ENCODE assay signal across 39 cellular contexts in genomic region chr22:29464581-29464980, GRCh38. TPM values are rescaled to one million over a fixed set of nuclear protein-coding genes. Genes with fewer than 3 reads are reported as not detected.
"Had no signal": no experiment of that assay in that cellular context is flagged by ENCODE, and none has a peak within 500 bp of the region (broad histone marks: within the 10 kb centered on the region; RNA-seq: fewer than 3 reads in every experiment).

No MANE protein-coding gene starts in this region.

- H3K36me3 ChIP-seq: MG63 had no signal

- DNase-seq: Karpas-422, Kasumi-1, MG63, MM.1S, MV-4-11, NCI-H1048, NCI-H1092, NCI-H1092 treated with DMSO at 0.1 percent for 48 hours, NCI-H1105, NCI-H1105 treated with DMSO at 0.1 percent for 48 hours, NCI-H1417, NCI-H1417 treated with DMSO at 0.1 percent for 48 hours, NCI-H1436, NCI-H1436 treated with DMSO at 0.1 percent for 48 hours, NCI-H146, NCI-H1694, NCI-H1694 treated with DMSO at 0.1 percent for 48 hours, NCI-H187, NCI-H187 treated with DMSO at 0.1 percent for 48 hours, NCI-H1930, NCI-H2029, NCI-H2029 treated with DMSO at 0.1 percent for 48 hours, NCI-H2081, NCI-H2081 treated with DMSO at 0.1 percent for 48 hours, NCI-H2107, NCI-H2171, NCI-H2171 treated with DMSO at 0.1 percent for 48 hours, NCI-H2227 treated with DMSO at 0.1 percent for 48 hours, NCI-H226, NCI-H345, NCI-H446, NCI-H446 treated with DMSO at 0.1 percent for 48 hours, NCI-H510A, NCI-H510A treated with DMSO at 0.1 percent for 48 hours, NCI-H524 had no signal

- H3K4me3 ChIP-seq: MG63 had no signal

- H3K9me3 ChIP-seq: MG63 had no signal

RNA-seq across cellular contexts. Expression of gene NEFH, which starts 15.4 kb away (rescaled TPM):
- total RNA-seq: M059J, MCF 10A had no signal

RNA-seq across cellular contexts. Expression of gene RFPL1, which starts 26.2 kb away (rescaled TPM):
- total RNA-seq: LHCN-M2, M059J, MCF 10A, NCI-H460 had no signal
